In the genomic region with DNA sequence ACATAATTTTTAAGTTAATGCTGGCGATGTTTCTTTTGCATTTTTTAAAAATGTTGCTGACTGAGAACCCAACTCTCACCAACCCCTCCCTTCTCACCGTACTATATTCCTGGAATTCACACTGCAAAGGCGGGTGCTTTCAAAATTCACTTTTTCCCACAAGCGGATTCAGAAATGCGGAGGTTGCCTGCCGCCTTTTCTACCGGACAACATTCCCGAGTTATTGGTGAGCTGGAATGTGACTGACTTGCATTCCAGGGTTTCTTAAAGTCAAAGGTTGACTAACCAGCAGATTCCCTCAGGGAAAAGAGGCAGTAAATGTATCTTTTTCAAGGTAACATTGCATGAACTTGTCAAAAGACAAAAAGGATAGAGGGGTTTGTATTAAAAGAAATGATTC, we compare ENCODE assay signal across 12 cellular contexts.
DNase-seq lines count a peak whose midpoint lies in the region; ATAC-seq and TF ChIP-seq lines count a peak whose summit lies in the region.
"Had no signal": no experiment of that assay in that cellular context is flagged by ENCODE, and none has a peak within 500 bp of the region (broad histone marks: within the 10 kb centered on the region; RNA-seq: fewer than 3 reads in every experiment).

No MANE protein-coding gene starts in this region.

- H3K27me3 ChIP-seq in BJ (ENCODE audit: control insufficient read depth, insufficient read depth, low read length), result no peaks in the 10 kb centered on the region
- H3K27me3 ChIP-seq in testis, result no peaks in the 10 kb centered on the region

- H3K9me3 ChIP-seq in testis, result no peaks in the 10 kb centered on the region

- 66 to 68% methylated on average over 8 of the region's 8 CpGs for WGBS in testis, 2 donors

- TF ChIP-seq CTCF in BJ (IDR thresholded peaks at IDR 0.05; ENCODE audit: insufficient read depth, low read depth, low read length), result no peak
- TF ChIP-seq CTCF in omental fat pad (IDR thresholded peaks at IDR 0.05), result no peak
- TF ChIP-seq CTCF in testis (IDR thresholded peaks at IDR 0.05), result no peak

- H3K4me1 ChIP-seq in testis, result no peaks in the 10 kb centered on the region

- peak overlapping the region; percentile 34 for H3K27ac ChIP-seq in epithelial cell of prostate
- H3K27ac ChIP-seq in testis, result no peak overlapping the region

- POLR2A ChIA-PET in BJ (lab: Charles Lee), result no interaction called here

- intact Hi-C loops in testis (cut with DNase I; ENCODE audit: low total_unique reads), result no loop called here

- H3K4me3 ChIP-seq in BJ (ENCODE audit: low read depth, low read length) (no peak overlapping the region), testis (no peak overlapping the region)

- no peak for TF ChIP-seq POLR2A in testis (IDR thresholded peaks at IDR 0.05)

- DNase-seq in BJ (ENCODE audit: low read depth) (peak; percentile 68), RPMI7951 (ENCODE audit: low read depth) (peak; percentile 82), epithelial cell of prostate (ENCODE audit: low read depth, low spot score) (no peak), omental fat pad (ENCODE audit: low spot score) (no peak), testis (no peak), NCI-H2081 (lab: John Stamatoyannopoulos, UW) (no peak), NCI-H82 (lab: John Stamatoyannopoulos, UW) (no peak)
- DNase-seq: CD4-positive, CD25-positive, alpha-beta regulatory T cell; NCI-H1092 treated with DMSO at 0.1 percent for 48 hours; NCI-H69; substantia nigra had no signal

- CTCF ChIA-PET in BJ (lab: Yijun Ruan, JAX), result no interaction called here

- H3K36me3 ChIP-seq in BJ (ENCODE audit: control insufficient read depth, insufficient read depth, low read length), result peaks cover 10% of the 10 kb centered on the region
- no peaks in the 10 kb centered on the region for H3K36me3 ChIP-seq in testis (ENCODE audit: low read depth, missing control alignments)

- ATAC-seq in omental fat pad (ENCODE audit: low FRiP score), result peak; percentile 50
- ATAC-seq in HG02970 (IDR thresholded peaks at IDR 0.05; ENCODE audit: low FRiP score, unreplicated experiment), result no peak

Comparison
In these comparisons a context has a peak if more than half of its experiments do, and no peak if none do; other contexts are left out.
1. DNase-seq: peak in BJ (single experiment) and RPMI7951 (single experiment); none in epithelial cell of prostate (single experiment), omental fat pad (single experiment), testis (single experiment), NCI-H2081 (0 of 2) and NCI-H82 (single experiment).